In genomic region chr3:195880037-195880431, GRCh38 we compare ENCODE assay signal across 15 cellular contexts. TPM values are rescaled to one million over a fixed set of nuclear protein-coding genes. Genes with fewer than 3 reads are reported as not detected.
DNase-seq lines count a peak whose midpoint lies in the region; ATAC-seq and TF ChIP-seq lines count a peak whose summit lies in the region.
"Had no signal": no experiment of that assay in that cellular context is flagged by ENCODE, and none has a peak within 500 bp of the region (broad histone marks: within the 10 kb centered on the region; RNA-seq: fewer than 3 reads in every experiment).

No MANE protein-coding gene starts in this region.

- intact Hi-C loops in OCI-LY7 (cut with micrococcal nuclease; ENCODE audit: unreplicated experiment) = no loop called here

- H3K36me3 ChIP-seq in OCI-LY7 (ENCODE audit: insufficient read depth, low read length) = peaks cover 17% of the 10 kb centered on the region
- peaks cover 33% of the 10 kb centered on the region for H3K36me3 ChIP-seq in osteoblast (ENCODE audit: insufficient read depth, low read length)

- no peaks in the 10 kb centered on the region for H3K4me1 ChIP-seq in OCI-LY7 (ENCODE audit: insufficient read depth, low read length, poor library complexity, severe bottlenecking)
- peaks cover 1% of the 10 kb centered on the region for H3K4me1 ChIP-seq in osteoblast (ENCODE audit: insufficient read depth, low read length)
- H3K4me1 ChIP-seq: HAP-1 had no signal

- no peak overlapping the region for H3K4me3 ChIP-seq in OCI-LY7 (ENCODE audit: low read depth, low read length, poor library complexity, severe bottlenecking)
- H3K4me3 ChIP-seq in osteoblast (ENCODE audit: insufficient read depth, low read length) = no peak overlapping the region
- H3K4me3 ChIP-seq: HAP-1 had no signal

- no peak for TF ChIP-seq CTCF in OCI-LY7 (conservative IDR thresholded peaks at IDR 0.05; ENCODE audit: low read length)
- TF ChIP-seq CTCF in chondrocyte (IDR thresholded peaks at IDR 0.05) = no peak
- TF ChIP-seq CTCF in osteoblast (IDR thresholded peaks at IDR 0.05; ENCODE audit: extremely low read depth, low read depth, low read length) = no peak

- H3K9me3 Mint-ChIP-seq in chondrocyte (ENCODE audit: low read depth) = no peaks in the 10 kb centered on the region
- H3K9me3 Mint-ChIP-seq in natural killer cell treated with Interleukin-12 subunit alpha and Interleukin-12 subunit beta and Interleukin-15 and Interleukin-18, amount 100 ng/mL, for 72 hours = no peaks in the 10 kb centered on the region
- H3K9me3 Mint-ChIP-seq: CD4-positive, alpha-beta memory T cell; HFFc6 had no signal

- TSS peak; percentile 66 for BruUV-seq in OCI-LY7 (replicated peaks; lab: Mats Ljungman, UMichigan)

- H3K79me2 ChIP-seq in OCI-LY7 (ENCODE audit: insufficient read depth, low read depth, low read length) = no peaks in the 10 kb centered on the region
- H3K79me2 ChIP-seq in osteoblast (ENCODE audit: insufficient read depth, low read length) = peaks cover 2% of the 10 kb centered on the region

- H3K4me2 ChIP-seq in OCI-LY7 (ENCODE audit: low read length) (no peak overlapping the region), osteoblast (ENCODE audit: insufficient read depth, low read length) (no peak overlapping the region)

- H3K36me3 Mint-ChIP-seq in chondrocyte (ENCODE audit: low read depth) = peaks cover 9% of the 10 kb centered on the region
- H3K36me3 Mint-ChIP-seq in natural killer cell treated with Interleukin-12 subunit alpha and Interleukin-12 subunit beta and Interleukin-15 and Interleukin-18, amount 100 ng/mL, for 72 hours = no peaks in the 10 kb centered on the region

- H3K9me2 ChIP-seq in OCI-LY7 (ENCODE audit: insufficient read depth, low read length) = no peaks in the 10 kb centered on the region

- CTCF ChIA-PET in OCI-LY7 (lab: Charles Lee; ENCODE audit: unreplicated experiment) = no interaction called here

- H3K4me3 Mint-ChIP-seq in chondrocyte (ENCODE audit: unreplicated experiment) = no peak overlapping the region
- no peak overlapping the region for H3K4me3 Mint-ChIP-seq in natural killer cell treated with Interleukin-12 subunit alpha and Interleukin-12 subunit beta and Interleukin-15 and Interleukin-18, amount 100 ng/mL, for 72 hours
- H3K4me3 Mint-ChIP-seq: CD4-positive, alpha-beta memory T cell; HFFc6 had no signal

- POLR2A ChIA-PET in OCI-LY7 (lab: Charles Lee) = no interaction called here

- no peaks in the 10 kb centered on the region for H3K27me3 Mint-ChIP-seq in chondrocyte (ENCODE audit: low read depth)
- no peaks in the 10 kb centered on the region for H3K27me3 Mint-ChIP-seq in natural killer cell treated with Interleukin-12 subunit alpha and Interleukin-12 subunit beta and Interleukin-15 and Interleukin-18, amount 100 ng/mL, for 72 hours
- H3K27me3 Mint-ChIP-seq: CD4-positive, alpha-beta memory T cell had no signal

- H3K9me3 ChIP-seq in OCI-LY7 (ENCODE audit: low read length) = no peaks in the 10 kb centered on the region
- no peaks in the 10 kb centered on the region for H3K9me3 ChIP-seq in osteoblast (ENCODE audit: low read depth, low read length)
- H3K9me3 ChIP-seq: HAP-1 had no signal

- no peak overlapping the region for H3K27ac Mint-ChIP-seq in chondrocyte (ENCODE audit: unreplicated experiment)
- H3K27ac Mint-ChIP-seq in natural killer cell treated with Interleukin-12 subunit alpha and Interleukin-12 subunit beta and Interleukin-15 and Interleukin-18, amount 100 ng/mL, for 72 hours = no peak overlapping the region
- H3K27ac Mint-ChIP-seq: HFFc6 had no signal

- H3K4me1 Mint-ChIP-seq in chondrocyte (ENCODE audit: low read depth) = peaks cover 5% of the 10 kb centered on the region
- H3K4me1 Mint-ChIP-seq in natural killer cell treated with Interleukin-12 subunit alpha and Interleukin-12 subunit beta and Interleukin-15 and Interleukin-18, amount 100 ng/mL, for 72 hours (ENCODE audit: low read depth in 2 of 2) = peaks cover 0 to 3% of the 10 kb centered on the region in 2 donors

- H4K20me1 ChIP-seq in OCI-LY7 (ENCODE audit: insufficient read depth, low read length) (no peaks in the 10 kb centered on the region), osteoblast (ENCODE audit: insufficient read depth, low read length) (peaks cover 5% of the 10 kb centered on the region)

- no peak for ATAC-seq in natural killer cell treated with Interleukin-12 subunit alpha and Interleukin-12 subunit beta and Interleukin-15 and Interleukin-18, amount 100 ng/mL, for 72 hours
- ATAC-seq: HepG2 had no signal

- H2AFZ ChIP-seq in OCI-LY7 (ENCODE audit: low read length) (no peak overlapping the region), osteoblast (ENCODE audit: low read length) (no peak overlapping the region)

- no peak overlapping the region for H3K27ac ChIP-seq in OCI-LY7 (ENCODE audit: low read depth, low read length, poor library complexity, severe bottlenecking)
- no peak overlapping the region for H3K27ac ChIP-seq in osteoblast (ENCODE audit: low read depth, low read length)

- H3K27me3 ChIP-seq in osteoblast (ENCODE audit: insufficient read depth, low read length) = no peaks in the 10 kb centered on the region

- peak; percentile 4 for DNase-seq in CD1c-positive myeloid dendritic cell (ENCODE audit: extremely low spot score)
- DNase-seq in OCI-LY7 (ENCODE audit: low spot score) = no peak
- peak; percentile 51 for DNase-seq in chondrocyte (ENCODE audit: low spot score)
- peak; percentile 74 for DNase-seq in osteoblast (ENCODE audit: insufficient read length, low spot score, missing footprints)
- DNase-seq in activated CD4-positive, alpha-beta T cell treated with anti-CD3 and anti-CD28 coated beads, Interleukin-2, amount 50 U/mL, for 4 hours = no peak
- no peak for DNase-seq in NCI-H128 (lab: John Stamatoyannopoulos, UW; ENCODE audit: unreplicated experiment)
- no peak for DNase-seq in natural killer cell treated with Interleukin-12 subunit alpha and Interleukin-12 subunit beta and Interleukin-15 and Interleukin-18, amount 100 ng/mL, for 72 hours (ENCODE audit: low spot score)
- DNase-seq: ACHN; C1 segment of cervical spinal cord; CD4-positive, alpha-beta memory T cell; DMS79; GOT3; HFFc6 had no signal

RNA-seq across cellular contexts. Expression of gene TNK2, which starts 28.3 kb away (rescaled TPM):
- 32.9 and 43.6 TPM in 2 replicates for total RNA-seq in OCI-LY7 (2014; rRNA removed; shearing (Covaris generic))
- 92.1 and 103 TPM in 2 replicates for total RNA-seq in OCI-LY7 (2022)
- 35.5 to 39.8 TPM (median 38.6 TPM) in 3 replicates for total RNA-seq in chondrocyte
- total RNA-seq in osteoblast = 10.6 and 11.6 TPM in 2 replicates
- total RNA-seq in natural killer cell treated with Interleukin-12 subunit alpha and Interleukin-12 subunit beta and Interleukin-15 and Interleukin-18, amount 100 ng/mL, for 72 hours = 100 to 1,000 TPM in 1 of 2 donors, 10 to 100 TPM in 1; 63.5 to 116 TPM

Comparison
In these comparisons a context has a peak if more than half of its experiments do, and no peak if none do; other contexts are left out.
1. DNase-seq: peak in CD1c-positive myeloid dendritic cell (single experiment), chondrocyte (single experiment) and osteoblast (single experiment); none in OCI-LY7 (single experiment), activated CD4-positive, alpha-beta T cell treated with anti-CD3 and anti-CD28 coated beads, Interleukin-2, amount 50 U/mL, for 4 hours (0 of 2), NCI-H128 (single experiment) and natural killer cell treated with Interleukin-12 subunit alpha and Interleukin-12 subunit beta and Interleukin-15 and Interleukin-18, amount 100 ng/mL, for 72 hours (single experiment).